1 cellular context compared by ENCODE assay signal in genomic region chr12:68633614-68634558, GRCh38.
A peak's percentile ranks its signal among the peaks of the same experiment; 100 is the strongest.
TF ChIP-seq lines count a peak whose summit lies in the region.

No MANE protein-coding gene starts in this region.

TF ChIP-seq in GM12878, 131 proteins besides CTCF, POLR2A, EP300 and RAD21:
- TF ChIP-seq EED (IDR thresholded peaks at IDR 0.05; ENCODE audit: low read depth) (peak; percentile 30; the same call in 1 of the 2 replicates), LARP7 (IDR thresholded peaks at IDR 0.05) (no peak), RUNX3 (IDR thresholded peaks at IDR 0.05; ENCODE audit: low read length) (peak; percentile 24; the same call in 1 of the 2 replicates), MTA2 (IDR thresholded peaks at IDR 0.05; ENCODE audit: low read depth) (0 out of 2 replicates have a peak, but pooled peaks have one; percentile 30), IKZF2 (IDR thresholded peaks at IDR 0.05) (peak; percentile 70 to 72), MLLT1 (IDR thresholded peaks at IDR 0.05) (peak; percentile 64; the same call in 1 of the 2 replicates), EGR1 (IDR thresholded peaks at IDR 0.05; ENCODE audit: borderline replicate concordance in 1 of 2, low read depth in 2 of 2, low read length in 2 of 2) (no peak), SMC3 (IDR thresholded peaks at IDR 0.05; ENCODE audit: borderline replicate concordance, low read length) (no peak), IKZF1 (conservative IDR thresholded peaks at IDR 0.05) (peak; percentile 49), TAF1 (IDR thresholded peaks at IDR 0.05; ENCODE audit: borderline replicate concordance, low read depth, low read length) (no peak), SPI1 (IDR thresholded peaks at IDR 0.05; ENCODE audit: borderline replicate concordance, insufficient read depth, low read depth, low read length) (peak; percentile 81), HDGF (IDR thresholded peaks at IDR 0.05) (0 out of 2 replicates have a peak, but pooled peaks have one; percentile 44)
- TF ChIP-seq, protein P1, sequence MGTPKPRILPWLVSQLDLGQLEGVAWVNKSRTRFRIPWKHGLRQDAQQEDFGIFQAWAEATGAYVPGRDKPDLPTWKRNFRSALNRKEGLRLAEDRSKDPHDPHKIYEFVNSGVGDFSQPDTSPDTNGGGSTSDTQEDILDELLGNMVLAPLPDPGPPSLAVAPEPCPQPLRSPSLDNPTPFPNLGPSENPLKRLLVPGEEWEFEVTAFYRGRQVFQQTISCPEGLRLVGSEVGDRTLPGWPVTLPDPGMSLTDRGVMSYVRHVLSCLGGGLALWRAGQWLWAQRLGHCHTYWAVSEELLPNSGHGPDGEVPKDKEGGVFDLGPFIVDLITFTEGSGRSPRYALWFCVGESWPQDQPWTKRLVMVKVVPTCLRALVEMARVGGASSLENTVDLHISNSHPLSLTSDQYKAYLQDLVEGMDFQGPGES (IDR thresholded peaks at IDR 0.05), result no peak
